Comparison of ENCODE assay signal across 9 cellular contexts in the genomic region with DNA sequence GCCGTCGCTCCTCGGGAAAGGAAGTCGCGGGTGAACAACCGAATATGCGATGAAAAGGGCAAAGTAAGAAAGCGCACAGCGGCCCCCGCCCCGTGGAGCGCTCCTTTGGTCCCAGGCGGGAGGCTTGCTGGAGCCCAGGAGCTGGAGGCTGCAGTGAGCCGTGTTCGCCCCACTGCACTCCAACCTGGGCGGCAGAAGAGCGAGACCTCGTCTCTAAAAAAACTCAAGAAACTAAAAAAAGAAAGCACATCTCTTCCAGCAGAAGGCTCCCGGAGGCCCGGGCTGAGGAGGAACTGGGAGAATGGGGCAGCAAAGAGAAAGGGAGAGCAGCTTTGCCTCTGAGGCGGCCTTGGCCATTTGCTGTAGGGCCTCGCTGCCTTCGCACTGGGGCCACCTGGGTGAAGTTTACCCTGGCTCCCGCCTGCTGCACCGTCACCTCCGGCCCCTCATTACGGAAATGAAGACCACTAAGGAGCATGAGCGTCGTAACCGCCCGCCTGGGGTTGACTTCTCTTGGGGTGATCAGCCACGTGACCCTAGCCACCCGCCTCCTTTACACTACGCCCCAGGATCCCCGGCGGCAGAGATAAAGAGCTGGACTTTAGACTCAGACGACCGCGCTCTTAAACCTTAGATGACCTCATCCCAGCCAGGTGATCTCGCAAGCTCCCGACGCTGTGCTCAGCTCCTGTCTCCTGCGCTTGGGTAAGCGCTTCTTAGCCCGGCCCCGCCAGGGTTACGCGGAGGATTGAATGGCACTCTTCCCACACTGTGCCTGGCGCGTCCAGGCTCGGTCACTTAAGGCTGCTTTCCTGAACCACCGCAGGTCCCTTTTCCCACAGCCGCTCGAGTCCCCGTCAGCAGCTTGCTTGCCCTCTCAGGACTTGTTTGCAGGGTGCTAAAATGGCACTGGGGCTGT.
DNase-seq lines count a peak whose midpoint lies in the region; ATAC-seq, FAIRE-seq and TF ChIP-seq lines count a peak whose summit lies in the region.
"Had no signal": no experiment of that assay in that cellular context is flagged by ENCODE, and none has a peak within 500 bp of the region (broad histone marks: within the 10 kb centered on the region; RNA-seq: fewer than 3 reads in every experiment).

No MANE protein-coding gene starts in this region.

- POLR2A ChIA-PET in activated B cell treated with CpG ODN at 0.5 μM for 24 hours (lab: Charles Lee) = no interaction called here
- POLR2A ChIA-PET in naive thymus-derived CD4-positive, alpha-beta T cell (lab: Charles Lee) = interaction anchor here (0.6 to 0.9 kb wide), 2 partner anchors 210 to 224 kb away, joined by 3 read pairs; no protein-coding TSS in a partner anchor

- H3K27ac Mint-ChIP-seq in HFFc6 (no peak overlapping the region), activated B cell treated with CpG ODN at 0.5 μM for 24 hours (no peak overlapping the region)
- H3K27ac Mint-ChIP-seq in naive thymus-derived CD4-positive, alpha-beta T cell = peak overlapping the region in 1 of 9 donors; percentile 59

- H3K4me3 Mint-ChIP-seq in HFFc6 = peak overlapping the region; percentile 62; the same call in 1 of the 2 replicates
- H3K4me3 Mint-ChIP-seq in activated B cell treated with CpG ODN at 0.5 μM for 24 hours = peak overlapping the region; percentile 87
- peak overlapping the region; percentile 72 to 87 (median 84) for H3K4me3 Mint-ChIP-seq in naive thymus-derived CD4-positive, alpha-beta T cell

- H3K4me1 Mint-ChIP-seq in HFFc6 (ENCODE audit: low read depth) (peaks cover 13% of the 10 kb centered on the region), activated B cell treated with CpG ODN at 0.5 μM for 24 hours (peaks cover 16% of the 10 kb centered on the region)
- H3K4me1 Mint-ChIP-seq in naive thymus-derived CD4-positive, alpha-beta T cell = peaks cover 10 to 19% (median 16%) of the 10 kb centered on the region in 7 donors

- CTCF ChIA-PET in activated B cell treated with CpG ODN at 0.5 μM for 24 hours (lab: Charles Lee) = interaction anchor here (0.8 kb wide), 1 partner anchor 10 kb away, joined by 3 read pairs; no protein-coding TSS in a partner anchor
- CTCF ChIA-PET in naive thymus-derived CD4-positive, alpha-beta T cell (lab: Charles Lee) = no interaction called here

- ATAC-seq in GM18508 (IDR thresholded peaks at IDR 0.05; ENCODE audit: insufficient read depth, unreplicated experiment) = peak; percentile 69
- ATAC-seq in activated B cell treated with CpG ODN at 0.5 μM for 24 hours (ENCODE audit: low read depth) = peak; percentile 58
- ATAC-seq in esophagus mucosa = peak; percentile 90
- ATAC-seq in naive thymus-derived CD4-positive, alpha-beta T cell = peak; percentile 52

- intact Hi-C loops in activated B cell treated with CpG ODN at 0.5 μM for 24 hours (cut with micrococcal nuclease) = no loop called here
- intact Hi-C loops in naive thymus-derived CD4-positive, alpha-beta T cell (cut with micrococcal nuclease) = loop anchor here in 1 of 2 donors (10.0 kb wide), 1 partner anchor 672 kb away; no protein-coding TSS in a partner anchor

- DNase-seq in HFFc6 (no peak), activated B cell treated with CpG ODN at 0.5 μM for 24 hours (no peak), D721Med (ENCODE audit: insufficient read length, low spot score) (no peak), SW 1271 (lab: John Stamatoyannopoulos, UW) (no peak), NCI-H345 (lab: John Stamatoyannopoulos, UW) (no peak)
- no peak for DNase-seq in naive thymus-derived CD4-positive, alpha-beta T cell

- peak overlapping the region; percentile 54 for H3K4me3 ChIP-seq in naive thymus-derived CD4-positive, alpha-beta T cell (ENCODE audit: low read length)
- H3K4me3 ChIP-seq: PC-9 had no signal

- H3K4me1 ChIP-seq in naive thymus-derived CD4-positive, alpha-beta T cell (ENCODE audit: control insufficient read depth in 2 of 2, insufficient read depth in 2 of 2, low read length in 2 of 2) = peaks cover 0 to 3% of the 10 kb centered on the region in 2 donors

- H3K27me3 Mint-ChIP-seq in HFFc6 (ENCODE audit: insufficient read depth) (peaks cover 11% of the 10 kb centered on the region), activated B cell treated with CpG ODN at 0.5 μM for 24 hours (peaks cover 12% of the 10 kb centered on the region)
- H3K27me3 Mint-ChIP-seq in naive thymus-derived CD4-positive, alpha-beta T cell = peaks cover 18 to 48% (median 28%) of the 10 kb centered on the region in 5 donors

- H3K36me3 Mint-ChIP-seq in HFFc6 (ENCODE audit: low read depth) (no peaks in the 10 kb centered on the region), activated B cell treated with CpG ODN at 0.5 μM for 24 hours (ENCODE audit: low read depth) (no peaks in the 10 kb centered on the region)
- H3K36me3 Mint-ChIP-seq in naive thymus-derived CD4-positive, alpha-beta T cell = peaks cover 0 to 6% (median 0%) of the 10 kb centered on the region in 5 donors

- no peak overlapping the region for H3K27ac ChIP-seq in naive thymus-derived CD4-positive, alpha-beta T cell (ENCODE audit: low read depth, low read length)
- H3K27ac ChIP-seq: PC-9 had no signal

- H3K9me3 Mint-ChIP-seq in HFFc6 (no peaks in the 10 kb centered on the region; the same call in 1 of the 2 replicates), activated B cell treated with CpG ODN at 0.5 μM for 24 hours (no peaks in the 10 kb centered on the region)
- H3K9me3 Mint-ChIP-seq in naive thymus-derived CD4-positive, alpha-beta T cell = peaks cover 0 to 22% (median 12%) of the 10 kb centered on the region in 11 donors

- H3K27me3 ChIP-seq in naive thymus-derived CD4-positive, alpha-beta T cell (ENCODE audit: control insufficient read depth in 2 of 2, insufficient read depth in 2 of 2, low read length in 2 of 2) = peaks cover 0 to 12% of the 10 kb centered on the region in 2 donors

- no peaks in the 10 kb centered on the region for H3K36me3 ChIP-seq in naive thymus-derived CD4-positive, alpha-beta T cell (ENCODE audit: control insufficient read depth in 2 of 3, insufficient read depth in 3 of 3, low read length in 3 of 3)

- FAIRE-seq in D721Med (lab: Jason Lieb, UNC) = no peak

- TF ChIP-seq CTCF in HFFc6 (IDR thresholded peaks at IDR 0.05) (no peak), activated B cell treated with CpG ODN at 0.5 μM for 24 hours (IDR thresholded peaks at IDR 0.05) (no peak), D721Med (IDR thresholded peaks at IDR 0.05; ENCODE audit: insufficient read depth, missing control alignments) (no peak)

- H3K9me3 ChIP-seq in naive thymus-derived CD4-positive, alpha-beta T cell (ENCODE audit: control insufficient read depth in 2 of 3, low read length in 3 of 3) = no peaks in the 10 kb centered on the region
